9 cellular contexts compared by ENCODE assay signal in the genomic region with DNA sequence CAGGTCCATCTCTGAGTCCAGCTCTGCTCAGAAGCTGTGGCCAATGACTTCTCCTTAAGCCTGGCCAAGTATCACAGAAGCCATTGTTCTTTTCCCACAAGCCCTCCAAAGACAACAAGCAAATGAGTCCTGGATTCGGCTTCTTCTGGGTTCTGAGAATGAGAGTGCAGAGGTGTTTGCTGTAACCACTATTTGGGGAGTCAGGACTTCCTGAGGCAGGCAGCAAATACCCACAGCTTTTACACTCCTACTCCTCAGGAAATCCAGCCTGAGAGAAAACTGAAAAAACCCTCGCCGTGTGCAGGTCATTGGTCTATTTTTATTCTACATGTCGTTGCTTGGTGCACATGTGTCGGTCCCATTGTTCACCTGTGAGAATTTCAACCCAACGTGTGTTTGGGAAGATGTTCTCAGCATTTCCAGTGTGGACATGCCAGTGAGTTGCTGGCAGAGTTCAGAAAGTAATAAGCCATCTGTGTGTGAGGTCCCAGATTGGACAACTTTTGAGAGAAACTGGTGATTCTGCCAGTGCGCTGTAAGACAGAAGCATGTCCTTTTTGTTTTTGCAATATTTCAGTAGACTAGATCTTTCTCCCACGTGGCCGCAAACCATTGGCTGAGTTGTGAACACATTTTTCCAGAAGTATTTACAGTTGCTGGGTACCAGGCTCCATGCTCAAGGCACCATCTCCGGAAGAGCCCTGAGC.
A peak's percentile ranks its signal among the peaks of the same experiment; 100 is the strongest.
DNase-seq lines count a peak whose midpoint lies in the region; ATAC-seq and TF ChIP-seq lines count a peak whose summit lies in the region.
"Had no signal": no experiment of that assay in that cellular context is flagged by ENCODE, and none has a peak within 500 bp of the region (broad histone marks: within the 10 kb centered on the region; RNA-seq: fewer than 3 reads in every experiment).

No MANE protein-coding gene starts in this region.

- H3K4me1 Mint-ChIP-seq in nephron, result peaks cover 53% of the 10 kb centered on the region

- TF ChIP-seq POLR2A in testis (IDR thresholded peaks at IDR 0.05), result no peak

- no peaks in the 10 kb centered on the region for H3K9me3 ChIP-seq in testis
- H3K9me3 ChIP-seq: uterus had no signal

- no peak overlapping the region for H3K27ac ChIP-seq in testis
- H3K27ac ChIP-seq: uterus had no signal

- H3K27me3 ChIP-seq in testis, result no peaks in the 10 kb centered on the region
- H3K27me3 ChIP-seq: uterus had no signal

- ATAC-seq in GM18868 (IDR thresholded peaks at IDR 0.05; ENCODE audit: unreplicated experiment) (peak; percentile 36), HG02678 (IDR thresholded peaks at IDR 0.05; ENCODE audit: unreplicated experiment) (peak; percentile 53)

- no peak for TF ChIP-seq CTCF in nephron (IDR thresholded peaks at IDR 0.05; ENCODE audit: unreplicated experiment in 3 of 3)
- no peak for TF ChIP-seq CTCF in testis (IDR thresholded peaks at IDR 0.05)

- H3K4me3 ChIP-seq in testis, result no peak overlapping the region
- H3K4me3 ChIP-seq: uterus had no signal

- peak overlapping the region in 2 of 3 experiments; percentile 73 to 91 for H3K27ac Mint-ChIP-seq in nephron

- H3K9me3 Mint-ChIP-seq in nephron, result no peaks in the 10 kb centered on the region
- H3K9me3 Mint-ChIP-seq: memory B cell had no signal

- intact Hi-C loops in testis (cut with DNase I; ENCODE audit: low total_unique reads), result no loop called here

- peaks cover 3% of the 10 kb centered on the region for H3K4me1 ChIP-seq in testis
- H3K4me1 ChIP-seq: uterus had no signal

- no peaks in the 10 kb centered on the region for H3K36me3 Mint-ChIP-seq in nephron (ENCODE audit: low read depth)
- H3K36me3 Mint-ChIP-seq: memory B cell had no signal

- H3K36me3 ChIP-seq in testis (ENCODE audit: low read depth, missing control alignments), result no peaks in the 10 kb centered on the region
- H3K36me3 ChIP-seq: uterus had no signal

- WGBS in testis, 2 donors, result 74 to 80% methylated on average over 10 of the region's 10 CpGs

- H3K4me3 Mint-ChIP-seq in nephron, result no peak overlapping the region
- H3K4me3 Mint-ChIP-seq: memory B cell had no signal

- peaks cover 11% of the 10 kb centered on the region for H3K27me3 Mint-ChIP-seq in nephron (ENCODE audit: low read depth)

- DNase-seq in UCSD-AML1 (lab: John Stamatoyannopoulos, UW; ENCODE audit: unreplicated experiment), result peak; percentile 66
- DNase-seq in testis, result no peak
- DNase-seq in NCI-H1092 treated with DMSO at 0.1 percent for 48 hours (lab: John Stamatoyannopoulos, UW), result no peak
- DNase-seq in GOT3 (lab: John Stamatoyannopoulos, UW), result no peak
